Comparison of ENCODE assay signal across 1 cellular context in the genomic region with DNA sequence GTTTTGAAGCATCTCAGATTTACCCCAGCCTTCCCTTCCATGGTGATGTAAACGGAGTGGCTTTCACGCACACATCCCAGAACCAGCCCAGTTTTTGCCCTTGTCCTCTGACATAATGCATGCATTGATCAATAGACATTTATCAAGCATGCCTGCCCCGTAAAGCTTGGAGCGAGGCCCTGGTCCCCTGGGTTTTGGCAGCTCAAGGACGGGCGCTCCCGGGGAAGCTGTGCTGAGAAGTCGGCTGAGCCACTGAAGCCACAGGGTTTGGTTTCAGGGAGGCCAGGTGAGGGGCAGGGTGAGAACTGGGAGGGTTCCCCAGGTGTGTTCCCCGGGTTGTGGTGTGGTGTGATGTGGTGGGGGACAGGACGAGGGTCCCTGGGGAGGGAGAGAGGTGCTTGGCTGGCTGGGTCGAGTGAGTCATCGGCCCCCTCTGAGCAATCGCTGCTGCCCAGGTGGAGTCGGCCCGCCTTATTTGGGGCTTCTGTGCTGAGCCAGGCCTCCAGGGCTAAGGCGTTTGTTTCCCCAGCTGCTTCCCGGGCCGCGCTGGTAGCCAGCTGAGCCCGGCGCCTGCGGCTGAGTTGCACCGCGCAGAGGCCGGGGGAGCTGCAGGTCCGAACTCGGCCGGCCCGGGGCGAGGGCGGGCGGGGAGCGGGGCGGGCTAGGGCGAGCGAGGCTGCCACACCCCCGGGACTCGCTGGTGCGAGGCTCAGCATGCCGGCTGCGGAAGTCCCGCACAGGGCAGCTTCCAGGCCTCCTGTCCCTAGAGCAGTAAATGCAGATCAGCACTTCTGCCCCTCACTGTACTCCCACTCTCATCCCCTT.
TF ChIP-seq lines count a peak whose summit lies in the region.

No MANE protein-coding gene starts in this region.

TF ChIP-seq in K562, 482 proteins besides CTCF, POLR2A, EP300 and RAD21 (continued from another document and continues in another):
- TF ChIP-seq, protein P1, sequence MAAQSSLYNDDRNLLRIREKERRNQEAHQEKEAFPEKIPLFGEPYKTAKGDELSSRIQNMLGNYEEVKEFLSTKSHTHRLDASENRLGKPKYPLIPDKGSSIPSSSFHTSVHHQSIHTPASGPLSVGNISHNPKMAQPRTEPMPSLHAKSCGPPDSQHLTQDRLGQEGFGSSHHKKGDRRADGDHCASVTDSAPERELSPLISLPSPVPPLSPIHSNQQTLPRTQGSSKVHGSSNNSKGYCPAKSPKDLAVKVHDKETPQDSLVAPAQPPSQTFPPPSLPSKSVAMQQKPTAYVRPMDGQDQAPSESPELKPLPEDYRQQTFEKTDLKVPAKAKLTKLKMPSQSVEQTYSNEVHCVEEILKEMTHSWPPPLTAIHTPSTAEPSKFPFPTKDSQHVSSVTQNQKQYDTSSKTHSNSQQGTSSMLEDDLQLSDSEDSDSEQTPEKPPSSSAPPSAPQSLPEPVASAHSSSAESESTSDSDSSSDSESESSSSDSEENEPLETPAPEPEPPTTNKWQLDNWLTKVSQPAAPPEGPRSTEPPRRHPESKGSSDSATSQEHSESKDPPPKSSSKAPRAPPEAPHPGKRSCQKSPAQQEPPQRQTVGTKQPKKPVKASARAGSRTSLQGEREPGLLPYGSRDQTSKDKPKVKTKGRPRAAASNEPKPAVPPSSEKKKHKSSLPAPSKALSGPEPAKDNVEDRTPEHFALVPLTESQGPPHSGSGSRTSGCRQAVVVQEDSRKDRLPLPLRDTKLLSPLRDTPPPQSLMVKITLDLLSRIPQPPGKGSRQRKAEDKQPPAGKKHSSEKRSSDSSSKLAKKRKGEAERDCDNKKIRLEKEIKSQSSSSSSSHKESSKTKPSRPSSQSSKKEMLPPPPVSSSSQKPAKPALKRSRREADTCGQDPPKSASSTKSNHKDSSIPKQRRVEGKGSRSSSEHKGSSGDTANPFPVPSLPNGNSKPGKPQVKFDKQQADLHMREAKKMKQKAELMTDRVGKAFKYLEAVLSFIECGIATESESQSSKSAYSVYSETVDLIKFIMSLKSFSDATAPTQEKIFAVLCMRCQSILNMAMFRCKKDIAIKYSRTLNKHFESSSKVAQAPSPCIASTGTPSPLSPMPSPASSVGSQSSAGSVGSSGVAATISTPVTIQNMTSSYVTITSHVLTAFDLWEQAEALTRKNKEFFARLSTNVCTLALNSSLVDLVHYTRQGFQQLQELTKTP (IDR thresholded peaks at IDR 0.05; ENCODE audit: low read depth in 1 of 2, partially characterized antibody in 2 of 2): no peak
- TF ChIP-seq, protein P2, sequence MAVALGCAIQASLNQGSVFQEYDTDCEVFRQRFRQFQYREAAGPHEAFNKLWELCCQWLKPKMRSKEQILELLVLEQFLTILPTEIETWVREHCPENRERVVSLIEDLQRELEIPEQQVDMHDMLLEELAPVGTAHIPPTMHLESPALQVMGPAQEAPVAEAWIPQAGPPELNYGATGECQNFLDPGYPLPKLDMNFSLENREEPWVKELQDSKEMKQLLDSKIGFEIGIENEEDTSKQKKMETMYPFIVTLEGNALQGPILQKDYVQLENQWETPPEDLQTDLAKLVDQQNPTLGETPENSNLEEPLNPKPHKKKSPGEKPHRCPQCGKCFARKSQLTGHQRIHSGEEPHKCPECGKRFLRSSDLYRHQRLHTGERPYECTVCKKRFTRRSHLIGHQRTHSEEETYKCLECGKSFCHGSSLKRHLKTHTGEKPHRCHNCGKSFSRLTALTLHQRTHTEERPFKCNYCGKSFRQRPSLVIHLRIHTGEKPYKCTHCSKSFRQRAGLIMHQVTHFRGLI (CRISPR knock-in tag; IDR thresholded peaks at IDR 0.05): no peak
- no peak for TF ChIP-seq MCM3 (IDR thresholded peaks at IDR 0.05)
- TF ChIP-seq, protein P3, sequence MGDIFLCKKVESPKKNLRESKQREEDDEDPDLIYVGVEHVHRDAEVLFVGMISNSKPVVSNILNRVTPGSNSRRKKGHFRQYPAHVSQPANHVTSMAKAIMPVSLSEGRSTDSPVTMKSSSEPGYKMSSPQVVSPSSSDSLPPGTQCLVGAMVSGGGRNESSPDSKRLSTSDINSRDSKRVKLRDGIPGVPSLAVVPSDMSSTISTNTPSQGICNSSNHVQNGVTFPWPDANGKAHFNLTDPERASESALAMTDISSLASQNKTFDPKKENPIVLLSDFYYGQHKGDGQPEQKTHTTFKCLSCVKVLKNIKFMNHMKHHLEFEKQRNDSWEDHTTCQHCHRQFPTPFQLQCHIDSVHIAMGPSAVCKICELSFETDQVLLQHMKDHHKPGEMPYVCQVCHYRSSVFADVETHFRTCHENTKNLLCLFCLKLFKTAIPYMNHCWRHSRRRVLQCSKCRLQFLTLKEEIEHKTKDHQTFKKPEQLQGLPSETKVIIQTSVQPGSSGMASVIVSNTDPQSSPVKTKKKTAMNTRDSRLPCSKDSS (IDR thresholded peaks at IDR 0.05; ENCODE audit: low read depth, partially characterized antibody): no peak
- peak; percentile 75 to 98 for TF ChIP-seq FOXA3 (CRISPR knock-in tag; conservative IDR thresholded peaks at IDR 0.05 in 1 of 2, IDR thresholded peaks at IDR 0.05 in 1 of 2)
- peak; percentile 74; the same call in 1 of the 2 replicates for TF ChIP-seq GATAD2B (IDR thresholded peaks at IDR 0.05; ENCODE audit: borderline replicate concordance)
- TF ChIP-seq POLR3G (IDR thresholded peaks at IDR 0.05; ENCODE audit: extremely low read depth, insufficient read length, insufficient replicate concordance): no peak
- TF ChIP-seq BRD4 (IDR thresholded peaks at IDR 0.05): no peak
- no peak for TF ChIP-seq TCFL5 (CRISPR knock-in tag; conservative IDR thresholded peaks at IDR 0.05)
- no peak for TF ChIP-seq MYBL2 (IDR thresholded peaks at IDR 0.05; ENCODE audit: low read depth)
- no peak for TF ChIP-seq MYBL2 (CRISPR knock-in tag; IDR thresholded peaks at IDR 0.05; ENCODE audit: borderline replicate concordance)
- no peak for TF ChIP-seq POLR2AphosphoS2 (IDR thresholded peaks at IDR 0.05; ENCODE audit: low read length)
- no peak for TF ChIP-seq PTRF (tag; IDR thresholded peaks at IDR 0.05)
- peak; percentile 81 for TF ChIP-seq STAT5A (IDR thresholded peaks at IDR 0.05; ENCODE audit: borderline replicate concordance, low read length)
- TF ChIP-seq E2F3 (CRISPR knock-in tag; IDR thresholded peaks at IDR 0.05): peak; percentile 65; the same call in 1 of the 2 replicates
- TF ChIP-seq, protein P4, sequence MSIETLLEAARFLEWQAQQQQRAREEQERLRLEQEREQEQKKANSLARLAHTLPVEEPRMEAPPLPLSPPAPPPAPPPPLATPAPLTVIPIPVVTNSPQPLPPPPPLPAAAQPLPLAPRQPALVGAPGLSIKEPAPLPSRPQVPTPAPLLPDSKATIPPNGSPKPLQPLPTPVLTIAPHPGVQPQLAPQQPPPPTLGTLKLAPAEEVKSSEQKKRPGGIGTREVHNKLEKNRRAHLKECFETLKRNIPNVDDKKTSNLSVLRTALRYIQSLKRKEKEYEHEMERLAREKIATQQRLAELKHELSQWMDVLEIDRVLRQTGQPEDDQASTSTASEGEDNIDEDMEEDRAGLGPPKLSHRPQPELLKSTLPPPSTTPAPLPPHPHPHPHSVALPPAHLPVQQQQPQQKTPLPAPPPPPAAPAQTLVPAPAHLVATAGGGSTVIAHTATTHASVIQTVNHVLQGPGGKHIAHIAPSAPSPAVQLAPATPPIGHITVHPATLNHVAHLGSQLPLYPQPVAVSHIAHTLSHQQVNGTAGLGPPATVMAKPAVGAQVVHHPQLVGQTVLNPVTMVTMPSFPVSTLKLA (conservative IDR thresholded peaks at IDR 0.05): peak in 1 of 2 experiments; percentile 75; a peak in 2 of 4 replicates
- 0 out of 2 replicates have a peak, but pooled peaks have one; percentile 41 for TF ChIP-seq CBX1 (IDR thresholded peaks at IDR 0.05; ENCODE audit: low read depth)
- TF ChIP-seq, protein P5, sequence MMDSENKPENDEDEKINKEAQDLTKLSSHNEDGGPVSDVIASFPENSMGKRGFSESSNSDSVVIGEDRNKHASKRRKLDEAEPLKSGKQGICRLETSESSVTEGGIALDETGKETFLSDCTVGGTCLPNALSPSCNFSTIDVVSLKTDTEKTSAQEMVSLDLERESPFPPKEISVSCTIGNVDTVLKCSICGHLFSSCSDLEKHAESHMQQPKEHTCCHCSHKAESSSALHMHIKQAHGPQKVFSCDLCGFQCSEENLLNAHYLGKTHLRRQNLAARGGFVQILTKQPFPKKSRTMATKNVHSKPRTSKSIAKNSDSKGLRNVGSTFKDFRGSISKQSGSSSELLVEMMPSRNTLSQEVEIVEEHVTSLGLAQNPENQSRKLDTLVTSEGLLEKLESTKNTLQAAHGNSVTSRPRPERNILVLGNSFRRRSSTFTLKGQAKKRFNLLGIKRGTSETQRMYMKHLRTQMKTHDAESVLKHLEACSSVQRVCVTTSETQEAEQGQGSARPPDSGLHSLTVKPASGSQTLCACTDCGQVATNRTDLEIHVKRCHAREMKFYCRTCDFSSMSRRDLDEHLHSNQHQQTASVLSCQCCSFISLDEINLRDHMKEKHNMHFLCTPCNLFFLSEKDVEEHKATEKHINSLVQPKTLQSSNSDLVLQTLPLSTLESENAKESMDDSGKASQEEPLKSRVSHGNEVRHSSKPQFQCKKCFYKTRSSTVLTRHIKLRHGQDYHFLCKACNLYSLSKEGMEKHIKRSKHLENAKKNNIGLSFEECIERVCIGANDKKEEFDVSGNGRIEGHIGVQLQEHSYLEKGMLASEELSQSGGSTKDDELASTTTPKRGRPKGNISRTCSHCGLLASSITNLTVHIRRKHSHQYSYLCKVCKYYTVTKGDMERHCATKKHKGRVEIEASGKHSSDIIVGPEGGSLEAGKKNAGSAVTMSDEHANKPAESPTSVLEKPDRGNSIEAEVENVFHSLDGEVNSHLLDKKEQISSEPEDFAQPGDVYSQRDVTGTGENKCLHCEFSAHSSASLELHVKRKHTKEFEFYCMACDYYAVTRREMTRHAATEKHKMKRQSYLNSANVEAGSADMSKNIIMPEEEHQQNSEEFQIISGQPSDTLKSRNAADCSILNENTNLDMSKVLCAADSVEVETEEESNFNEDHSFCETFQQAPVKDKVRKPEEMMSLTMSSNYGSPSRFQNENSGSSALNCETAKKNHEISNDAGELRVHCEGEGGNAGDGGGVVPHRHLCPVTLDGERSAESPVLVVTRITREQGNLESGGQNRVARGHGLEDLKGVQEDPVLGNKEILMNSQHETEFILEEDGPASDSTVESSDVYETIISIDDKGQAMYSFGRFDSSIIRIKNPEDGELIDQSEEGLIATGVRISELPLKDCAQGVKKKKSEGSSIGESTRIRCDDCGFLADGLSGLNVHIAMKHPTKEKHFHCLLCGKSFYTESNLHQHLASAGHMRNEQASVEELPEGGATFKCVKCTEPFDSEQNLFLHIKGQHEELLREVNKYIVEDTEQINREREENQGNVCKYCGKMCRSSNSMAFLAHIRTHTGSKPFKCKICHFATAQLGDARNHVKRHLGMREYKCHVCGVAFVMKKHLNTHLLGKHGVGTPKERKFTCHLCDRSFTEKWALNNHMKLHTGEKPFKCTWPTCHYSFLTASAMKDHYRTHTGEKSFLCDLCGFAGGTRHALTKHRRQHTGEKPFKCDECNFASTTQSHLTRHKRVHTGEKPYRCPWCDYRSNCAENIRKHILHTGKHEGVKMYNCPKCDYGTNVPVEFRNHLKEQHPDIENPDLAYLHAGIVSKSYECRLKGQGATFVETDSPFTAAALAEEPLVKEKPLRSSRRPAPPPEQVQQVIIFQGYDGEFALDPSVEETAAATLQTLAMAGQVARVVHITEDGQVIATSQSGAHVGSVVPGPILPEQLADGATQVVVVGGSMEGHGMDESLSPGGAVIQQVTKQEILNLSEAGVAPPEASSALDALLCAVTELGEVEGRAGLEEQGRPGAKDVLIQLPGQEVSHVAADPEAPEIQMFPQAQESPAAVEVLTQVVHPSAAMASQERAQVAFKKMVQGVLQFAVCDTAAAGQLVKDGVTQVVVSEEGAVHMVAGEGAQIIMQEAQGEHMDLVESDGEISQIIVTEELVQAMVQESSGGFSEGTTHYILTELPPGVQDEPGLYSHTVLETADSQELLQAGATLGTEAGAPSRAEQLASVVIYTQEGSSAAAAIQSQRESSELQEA (IDR thresholded peaks at IDR 0.05; ENCODE audit: low read depth): no peak
- TF ChIP-seq SMC3 (conservative IDR thresholded peaks at IDR 0.05; ENCODE audit: insufficient read depth, low read depth, low read length): no peak
- no peak for TF ChIP-seq POU5F1 (IDR thresholded peaks at IDR 0.05; ENCODE audit: borderline replicate concordance, low read depth, low read length, partially characterized antibody)
- no peak for TF ChIP-seq ILF3 (IDR thresholded peaks at IDR 0.05; ENCODE audit: borderline replicate concordance)
- TF ChIP-seq, protein P6, sequence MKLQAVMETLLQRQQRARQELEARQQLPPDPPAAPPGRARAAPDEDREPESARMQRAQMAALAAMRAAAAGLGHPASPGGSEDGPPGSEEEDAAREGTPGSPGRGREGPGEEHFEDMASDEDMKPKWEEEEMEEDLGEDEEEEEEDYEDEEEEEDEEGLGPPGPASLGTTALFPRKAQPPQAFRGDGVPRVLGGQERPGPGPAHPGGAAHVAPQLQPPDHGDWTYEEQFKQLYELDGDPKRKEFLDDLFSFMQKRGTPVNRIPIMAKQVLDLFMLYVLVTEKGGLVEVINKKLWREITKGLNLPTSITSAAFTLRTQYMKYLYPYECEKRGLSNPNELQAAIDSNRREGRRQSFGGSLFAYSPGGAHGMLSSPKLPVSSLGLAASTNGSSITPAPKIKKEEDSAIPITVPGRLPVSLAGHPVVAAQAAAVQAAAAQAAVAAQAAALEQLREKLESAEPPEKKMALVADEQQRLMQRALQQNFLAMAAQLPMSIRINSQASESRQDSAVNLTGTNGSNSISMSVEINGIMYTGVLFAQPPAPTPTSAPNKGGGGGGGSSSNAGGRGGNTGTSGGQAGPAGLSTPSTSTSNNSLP (IDR thresholded peaks at IDR 0.05; ENCODE audit: borderline replicate concordance, low read depth, low read length): no peak
- TF ChIP-seq, protein P7, sequence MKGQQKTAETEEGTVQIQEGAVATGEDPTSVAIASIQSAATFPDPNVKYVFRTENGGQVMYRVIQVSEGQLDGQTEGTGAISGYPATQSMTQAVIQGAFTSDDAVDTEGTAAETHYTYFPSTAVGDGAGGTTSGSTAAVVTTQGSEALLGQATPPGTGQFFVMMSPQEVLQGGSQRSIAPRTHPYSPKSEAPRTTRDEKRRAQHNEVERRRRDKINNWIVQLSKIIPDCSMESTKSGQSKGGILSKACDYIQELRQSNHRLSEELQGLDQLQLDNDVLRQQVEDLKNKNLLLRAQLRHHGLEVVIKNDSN (CRISPR knock-in tag; IDR thresholded peaks at IDR 0.05): no peak
- TF ChIP-seq TAL1 (IDR thresholded peaks at IDR 0.05): peak; percentile 95
- no peak for TF ChIP-seq ZNF311 (CRISPR knock-in tag; IDR thresholded peaks at IDR 0.05)
- 0 out of 2 replicates have a peak, but pooled peaks have one; percentile 7 for TF ChIP-seq ZNF384 (IDR thresholded peaks at IDR 0.05; ENCODE audit: low read depth, low read length)
- TF ChIP-seq, protein P8, sequence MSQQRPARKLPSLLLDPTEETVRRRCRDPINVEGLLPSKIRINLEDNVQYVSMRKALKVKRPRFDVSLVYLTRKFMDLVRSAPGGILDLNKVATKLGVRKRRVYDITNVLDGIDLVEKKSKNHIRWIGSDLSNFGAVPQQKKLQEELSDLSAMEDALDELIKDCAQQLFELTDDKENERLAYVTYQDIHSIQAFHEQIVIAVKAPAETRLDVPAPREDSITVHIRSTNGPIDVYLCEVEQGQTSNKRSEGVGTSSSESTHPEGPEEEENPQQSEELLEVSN (IDR thresholded peaks at IDR 0.05; ENCODE audit: borderline replicate concordance in 1 of 2, extremely low read depth in 1 of 2, insufficient read depth in 1 of 2, insufficient read length in 1 of 2, low read depth in 1 of 2, low read length in 1 of 2, poor library complexity in 1 of 2, severe bottlenecking in 1 of 2): peak; percentile 81 to 96
- no peak for TF ChIP-seq FOXP1 (CRISPR knock-in tag; IDR thresholded peaks at IDR 0.05)
- TF ChIP-seq MEF2D (tag; conservative IDR thresholded peaks at IDR 0.05; ENCODE audit: low read depth): no peak
- no peak for TF ChIP-seq ZNF586 (CRISPR knock-in tag; conservative IDR thresholded peaks at IDR 0.05)
- no peak for TF ChIP-seq RBM39 (optimal IDR thresholded peaks at IDR 0.05; ENCODE audit: low read depth, low read length)
- TF ChIP-seq ZNF282 (CRISPR knock-in tag; IDR thresholded peaks at IDR 0.05): no peak
- peak; percentile 76 for TF ChIP-seq SMARCB1 (IDR thresholded peaks at IDR 0.05; ENCODE audit: insufficient read length, low read depth)
- peak; percentile 78; the same call in 1 of the 2 replicates for TF ChIP-seq CC2D1A (IDR thresholded peaks at IDR 0.05)
